27 cellular contexts compared by ENCODE assay signal in the genomic region with DNA sequence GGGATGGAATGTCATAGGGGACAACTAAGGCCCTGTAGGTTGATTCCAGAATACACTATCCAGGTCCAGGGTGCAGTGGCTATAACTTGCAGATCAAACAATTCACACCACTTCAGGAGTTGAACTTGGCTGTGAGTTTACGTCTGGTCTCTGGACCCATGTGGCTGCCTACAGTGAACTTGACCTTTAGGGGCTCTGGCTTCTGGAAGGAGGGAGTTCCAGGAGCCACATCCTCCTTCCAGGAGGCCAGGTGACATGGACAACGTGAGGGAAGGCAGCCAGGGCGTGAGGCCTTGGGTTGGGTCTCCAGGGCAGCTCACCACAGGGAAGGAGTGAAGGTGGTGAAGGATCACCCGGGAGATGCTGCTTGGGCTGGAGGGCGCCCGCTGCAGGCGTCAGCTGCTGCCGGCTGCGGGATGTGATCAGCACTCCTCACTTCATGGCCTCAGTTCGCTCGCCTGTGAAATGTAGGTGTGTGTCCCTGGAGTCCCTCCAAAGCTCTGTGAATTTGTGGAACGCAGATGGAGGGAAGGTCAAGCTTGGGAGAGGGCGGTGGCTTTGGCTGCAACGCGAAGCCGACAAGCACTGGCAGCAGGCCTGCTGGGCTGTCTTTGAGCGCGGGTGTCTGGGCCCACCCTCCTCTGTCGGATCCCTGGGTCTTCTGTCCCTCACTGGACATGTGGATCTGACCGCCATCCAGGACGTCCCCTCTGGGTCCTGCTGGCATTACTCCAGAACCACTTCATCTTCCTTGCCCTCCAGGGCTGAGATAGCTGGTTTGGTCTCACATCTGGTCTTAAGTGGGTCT.
A peak's percentile ranks its signal among the peaks of the same experiment; 100 is the strongest.
DNase-seq lines count a peak whose midpoint lies in the region; ATAC-seq and TF ChIP-seq lines count a peak whose summit lies in the region.
"Had no signal": no experiment of that assay in that cellular context is flagged by ENCODE, and none has a peak within 500 bp of the region (broad histone marks: within the 10 kb centered on the region; RNA-seq: fewer than 3 reads in every experiment).

No MANE protein-coding gene starts in this region.

- DNase-seq in Right ventricle myocardium inferior (ENCODE audit: missing footprints) (peak; percentile 71), cardiac septum (ENCODE audit: low spot score) (no peak), right atrium auricular region (ENCODE audit: low spot score) (peak; percentile 72), sciatic nerve (ENCODE audit: low spot score) (no peak), mesendoderm (no peak), NCI-H748 treated with DMSO at 0.1 percent for 48 hours (lab: John Stamatoyannopoulos, UW) (no peak), NCI-H2227 (lab: John Stamatoyannopoulos, UW; ENCODE audit: unreplicated experiment) (no peak), mesothelial cell of epicardium (ENCODE audit: low spot score in 2 of 2, unreplicated experiment in 2 of 2) (no peak)
- DNase-seq: activated CD4-positive, alpha-beta T cell treated with anti-CD3 and anti-CD28 coated beads for 4 hours; activated CD8-positive, alpha-beta memory T cell treated with anti-CD3 and anti-CD28 coated beads for 24 hours; activated effector memory CD4-positive, alpha-beta T cell treated with anti-CD3 and anti-CD28 coated beads, Interleukin-2, amount 50 U/mL, for 16 hours; activated naive CD8-positive, alpha-beta T cell treated with anti-CD3 and anti-CD28 coated beads for 36 hours; activated T-cell treated with anti-CD3 and anti-CD28 coated beads, Interleukin-2, amount 50 U/mL, for 1 hour; dermis blood vessel endothelial cell; kidney; mammary epithelial cell; NCI-H1417 treated with DMSO at 0.1 percent for 48 hours; NCI-H82; small intestine; stimulated activated CD4-positive, alpha-beta T cell treated with anti-CD3 and anti-CD28 coated beads, Interleukin-2, amount 100 ng/mL, for 24 hours; upper lobe of left lung had no signal

- no peak overlapping the region for H4K8ac ChIP-seq in mesendoderm (ENCODE audit: low read depth, low read length)

- H2BK120ac ChIP-seq in mesendoderm (ENCODE audit: low read depth, low read length): no peak overlapping the region

- no peaks in the 10 kb centered on the region for H3K9me3 Mint-ChIP-seq in mesothelial cell of epicardium
- H3K9me3 Mint-ChIP-seq: activated naive CD8-positive, alpha-beta T cell treated with anti-CD3 and anti-CD28 coated beads for 36 hours; CD14-positive monocyte; central memory CD8-positive, alpha-beta T cell had no signal

- no CpG with 5 or more reads among the region's 21 CpGs for WGBS in mesendoderm (ENCODE audit: extremely low coverage, insufficient coverage, low lambda C conversion rate)

- H3K27ac ChIP-seq in right atrium auricular region (no peak overlapping the region), mesendoderm (ENCODE audit: low read depth, low read length) (no peak overlapping the region)
- H3K27ac ChIP-seq: 22Rv1, ascending aorta, RWPE1, upper lobe of left lung, VCaP had no signal

- H3K4me1 ChIP-seq in right atrium auricular region (peaks cover 0 to 10% of the 10 kb centered on the region in 2 donors), mesendoderm (ENCODE audit: control insufficient read depth, low read depth, low read length) (no peaks in the 10 kb centered on the region)
- H3K4me1 ChIP-seq: ascending aorta, upper lobe of left lung had no signal

- intact Hi-C loops in Right ventricle myocardium inferior (cut with DNase I) (no loop called here), cardiac septum (cut with DNase I) (no loop called here), sciatic nerve (cut with DNase I) (no loop called here)

- no peak overlapping the region for H2AK5ac ChIP-seq in mesendoderm (ENCODE audit: low read length)

- no peak overlapping the region for H2BK15ac ChIP-seq in mesendoderm (replicated peaks; ENCODE audit: low read depth)

- ATAC-seq in Right ventricle myocardium inferior (peak; percentile 70), sciatic nerve (peak; percentile 73)

- H3K27ac Mint-ChIP-seq in mesothelial cell of epicardium: no peak overlapping the region
- H3K27ac Mint-ChIP-seq: activated naive CD8-positive, alpha-beta T cell treated with anti-CD3 and anti-CD28 coated beads for 36 hours; CD14-positive monocyte had no signal

- H3K36me3 ChIP-seq in right atrium auricular region (no peaks in the 10 kb centered on the region), mesendoderm (ENCODE audit: control insufficient read depth, insufficient read depth, low read length) (no peaks in the 10 kb centered on the region)
- H3K36me3 ChIP-seq: ascending aorta, upper lobe of left lung had no signal

- no peak overlapping the region for H3K56ac ChIP-seq in mesendoderm (ENCODE audit: low read length)

- TF ChIP-seq CTCF in right atrium auricular region (IDR thresholded peaks at IDR 0.05) (no peak), mesothelial cell of epicardium (IDR thresholded peaks at IDR 0.05; ENCODE audit: unreplicated experiment) (no peak)

- H2BK5ac ChIP-seq in mesendoderm (ENCODE audit: low read length): no peak overlapping the region

- no peaks in the 10 kb centered on the region for H3K27me3 ChIP-seq in right atrium auricular region
- no peaks in the 10 kb centered on the region for H3K27me3 ChIP-seq in mesendoderm (ENCODE audit: insufficient read depth, low read length, poor library complexity)
- H3K27me3 ChIP-seq: ascending aorta, upper lobe of left lung had no signal

- H3K18ac ChIP-seq in mesendoderm (ENCODE audit: low read length): no peak overlapping the region

- H3K27me3 Mint-ChIP-seq in mesothelial cell of epicardium (ENCODE audit: low read depth): no peaks in the 10 kb centered on the region

- H3K79me1 ChIP-seq in mesendoderm (ENCODE audit: low read length): peaks cover 19% of the 10 kb centered on the region

- no peak overlapping the region for H3K4ac ChIP-seq in mesendoderm (ENCODE audit: low read depth, low read length)

- peaks cover 42% of the 10 kb centered on the region for H3K4me1 Mint-ChIP-seq in mesothelial cell of epicardium
- H3K4me1 Mint-ChIP-seq: activated naive CD8-positive, alpha-beta T cell treated with anti-CD3 and anti-CD28 coated beads for 36 hours; CD14-positive monocyte; central memory CD8-positive, alpha-beta T cell had no signal

- H3K4me2 ChIP-seq in mesendoderm (ENCODE audit: low read length): no peak overlapping the region

- no peak overlapping the region for H4K5ac ChIP-seq in mesendoderm (ENCODE audit: low read length)

- peaks cover 2% of the 10 kb centered on the region for H3K79me2 ChIP-seq in mesendoderm (ENCODE audit: control insufficient read depth, insufficient read depth, low read length)

- H3K4me3 ChIP-seq in right atrium auricular region: no peak overlapping the region
- no peak overlapping the region for H3K4me3 ChIP-seq in mesendoderm (ENCODE audit: low read length)
- H3K4me3 ChIP-seq: ascending aorta, upper lobe of left lung had no signal

- H3K9ac ChIP-seq in mesendoderm (ENCODE audit: low read length): no peak overlapping the region

- no peak overlapping the region for H3K23ac ChIP-seq in mesendoderm (ENCODE audit: low read length)

- no peaks in the 10 kb centered on the region for H3K9me3 ChIP-seq in right atrium auricular region
- H3K9me3 ChIP-seq: ascending aorta, upper lobe of left lung had no signal

- no peak overlapping the region for H3K4me3 Mint-ChIP-seq in mesothelial cell of epicardium
- H3K4me3 Mint-ChIP-seq: activated naive CD8-positive, alpha-beta T cell treated with anti-CD3 and anti-CD28 coated beads for 36 hours; CD14-positive monocyte; central memory CD8-positive, alpha-beta T cell had no signal

- H3K36me3 Mint-ChIP-seq in mesothelial cell of epicardium: no peaks in the 10 kb centered on the region
- H3K36me3 Mint-ChIP-seq: activated naive CD8-positive, alpha-beta T cell treated with anti-CD3 and anti-CD28 coated beads for 36 hours; CD14-positive monocyte had no signal

Comparison
In these comparisons a context has a peak if more than half of its experiments do, and no peak if none do; other contexts are left out.
1. DNase-seq: peak in Right ventricle myocardium inferior (single experiment) and right atrium auricular region (single experiment); none in cardiac septum (single experiment), sciatic nerve (single experiment), mesendoderm (single experiment), NCI-H748 treated with DMSO at 0.1 percent for 48 hours (single experiment), NCI-H2227 (single experiment) and mesothelial cell of epicardium (0 of 2).